27 cellular contexts compared by ENCODE assay signal in the genomic region with DNA sequence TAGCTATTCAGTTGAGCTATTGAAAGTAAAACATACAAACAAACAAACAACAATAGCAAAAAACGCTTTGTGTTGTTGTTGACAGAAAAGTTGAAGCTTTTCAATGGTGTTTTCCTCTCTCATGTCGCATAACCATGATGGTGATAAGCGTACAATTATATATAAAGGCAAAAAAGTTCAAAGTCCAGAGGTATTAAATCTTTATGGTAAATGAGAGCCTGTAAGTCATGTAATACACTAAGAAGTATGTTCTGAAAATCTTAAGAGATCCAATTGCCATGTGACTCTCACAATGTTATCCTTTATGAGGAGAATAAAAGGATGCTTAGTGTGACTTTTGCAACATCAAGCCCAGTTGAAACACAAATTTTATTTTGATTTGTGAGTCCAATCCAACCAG.
"Had no signal": no experiment of that assay in that cellular context is flagged by ENCODE, and none has a peak within 500 bp of the region (broad histone marks: within the 10 kb centered on the region; RNA-seq: fewer than 3 reads in every experiment).

No MANE protein-coding gene starts in this region.

- H3K9me3 Mint-ChIP-seq: central memory CD8-positive, alpha-beta T cell; immature natural killer cell; memory B cell; naive thymus-derived CD4-positive, alpha-beta T cell; nephron progenitor cell; stimulated activated naive B cell treated with anti-CD40 and anti-IgM and Interleukin-4, amounts not matched to agents 10 μg/mL and 1 μg/mL and 100 μg/mL, for 72 hours; stimulated activated naive CD8-positive, alpha-beta T cell treated with anti-CD3 and anti-CD28 coated beads, Interleukin-15, Interleukin-2, amounts not matched to agents 100 ng/mL and 50 ng/mL, for 24 hours had no signal

- DNase-seq: dermis blood vessel endothelial cell; effector memory CD4-positive, alpha-beta T cell; foreskin keratinocyte; hypothalamus; immature natural killer cell; naive thymus-derived CD4-positive, alpha-beta T cell; nephron progenitor cell; nucleus accumbens; posterior cingulate gyrus; psoas muscle; right cardiac atrium; sigmoid colon; spleen; stimulated activated CD4-positive, alpha-beta T cell treated with anti-CD3 and anti-CD28 coated beads, Interleukin-2, amount 100 ng/mL, for 48 hours; stimulated activated naive B cell treated with anti-CD40 and anti-IgM and Interleukin-4, amounts not matched to agents 10 μg/mL and 1 μg/mL and 100 μg/mL, for 72 hours; upper lobe of left lung; uterus had no signal

- H3K4me3 ChIP-seq: coronary artery, esophagus muscularis mucosa, psoas muscle, sigmoid colon, spleen, thoracic aorta, tibial nerve, upper lobe of left lung, uterus had no signal

- H3K27me3 Mint-ChIP-seq: central memory CD8-positive, alpha-beta T cell; stimulated activated naive B cell treated with anti-CD40 and anti-IgM and Interleukin-4, amounts not matched to agents 10 μg/mL and 1 μg/mL and 100 μg/mL, for 72 hours; stimulated activated naive CD8-positive, alpha-beta T cell treated with anti-CD3 and anti-CD28 coated beads, Interleukin-15, Interleukin-2, amounts not matched to agents 100 ng/mL and 50 ng/mL, for 24 hours had no signal

- H3K4me1 Mint-ChIP-seq: central memory CD8-positive, alpha-beta T cell; naive thymus-derived CD4-positive, alpha-beta T cell had no signal

- FAIRE-seq: endothelial cell of umbilical vein, keratinocyte had no signal

- H3K27ac Mint-ChIP-seq: immature natural killer cell; memory B cell; naive thymus-derived CD4-positive, alpha-beta T cell; nephron progenitor cell; stimulated activated naive B cell treated with anti-CD40 and anti-IgM and Interleukin-4, amounts not matched to agents 10 μg/mL and 1 μg/mL and 100 μg/mL, for 72 hours; stimulated activated naive CD8-positive, alpha-beta T cell treated with anti-CD3 and anti-CD28 coated beads, Interleukin-15, Interleukin-2, amounts not matched to agents 100 ng/mL and 50 ng/mL, for 24 hours had no signal

- H3K36me3 ChIP-seq: esophagus muscularis mucosa, sigmoid colon, spleen, thoracic aorta, tibial nerve, upper lobe of left lung, uterus had no signal

- H3K27me3 ChIP-seq: esophagus muscularis mucosa, foreskin keratinocyte, sigmoid colon, spleen, tibial nerve, upper lobe of left lung, uterus had no signal

- H3K4me3 Mint-ChIP-seq: central memory CD8-positive, alpha-beta T cell; immature natural killer cell; memory B cell; naive thymus-derived CD4-positive, alpha-beta T cell; nephron progenitor cell; stimulated activated naive B cell treated with anti-CD40 and anti-IgM and Interleukin-4, amounts not matched to agents 10 μg/mL and 1 μg/mL and 100 μg/mL, for 72 hours; stimulated activated naive CD8-positive, alpha-beta T cell treated with anti-CD3 and anti-CD28 coated beads, Interleukin-15, Interleukin-2, amounts not matched to agents 100 ng/mL and 50 ng/mL, for 24 hours had no signal

- H3K4me1 ChIP-seq: foreskin keratinocyte, spleen, uterus had no signal

- H3K9me3 ChIP-seq: esophagus muscularis mucosa, psoas muscle, sigmoid colon, spleen, thoracic aorta, tibial nerve, upper lobe of left lung, uterus had no signal

- ATAC-seq: foreskin keratinocyte; left lobe of liver; naive thymus-derived CD4-positive, alpha-beta T cell; psoas muscle; right cardiac atrium; stimulated activated naive B cell treated with anti-CD40 and anti-IgM and Interleukin-4, amounts not matched to agents 10 μg/mL and 1 μg/mL and 100 μg/mL, for 72 hours had no signal

- H3K27ac ChIP-seq: coronary artery, esophagus muscularis mucosa, foreskin keratinocyte, psoas muscle, sigmoid colon, spleen, thoracic aorta, uterus had no signal

- H3K36me3 Mint-ChIP-seq: immature natural killer cell; memory B cell; naive thymus-derived CD4-positive, alpha-beta T cell; stimulated activated naive B cell treated with anti-CD40 and anti-IgM and Interleukin-4, amounts not matched to agents 10 μg/mL and 1 μg/mL and 100 μg/mL, for 72 hours had no signal
